ENCODE assay signal across 8 cellular contexts in the genomic region with DNA sequence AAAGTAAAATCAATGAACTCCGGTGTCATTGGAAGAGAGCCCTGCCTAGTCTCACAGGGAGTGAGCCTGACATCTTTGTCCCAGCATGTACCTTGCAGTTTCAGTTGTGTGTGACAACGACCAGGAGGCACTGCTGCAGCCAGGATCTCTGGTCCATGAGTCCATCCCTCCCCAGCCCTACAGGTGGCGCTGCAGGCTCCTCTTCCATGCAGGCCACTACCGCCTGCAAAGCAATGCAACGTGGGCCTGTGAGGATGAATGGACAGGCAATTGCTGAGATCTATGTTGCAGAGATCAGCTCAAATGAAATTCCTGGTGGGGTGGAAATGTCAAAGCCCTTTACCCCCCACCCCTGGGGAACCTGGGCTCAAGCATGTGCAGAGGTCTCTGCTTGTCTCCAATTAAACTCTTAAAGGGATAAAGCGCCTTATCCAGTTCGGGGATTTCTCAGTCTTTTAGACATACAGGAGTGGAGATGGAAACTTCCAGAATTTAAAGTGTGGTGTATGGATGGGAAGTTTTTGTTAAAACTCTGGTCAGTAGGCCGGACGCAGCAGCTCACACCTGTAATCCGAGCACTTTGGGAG. TPM values are rescaled to one million over a fixed set of nuclear protein-coding genes. Genes with fewer than 3 reads are reported as not detected.
DNase-seq lines count a peak whose midpoint lies in the region; ATAC-seq and TF ChIP-seq lines count a peak whose summit lies in the region.

No MANE protein-coding gene starts in this region.

- H3K4me2 ChIP-seq in PC-3 (ENCODE audit: low read length), result no peak overlapping the region

- H3K9me3 ChIP-seq in PC-3 (ENCODE audit: low read length) (no peaks in the 10 kb centered on the region), esophagus squamous epithelium (no peaks in the 10 kb centered on the region)

- H3K9me3 Mint-ChIP-seq in nephron, result no peaks in the 10 kb centered on the region

- H3K27ac ChIP-seq in PC-3 (ENCODE audit: low read length), result no peak overlapping the region
- no peak overlapping the region for H3K27ac ChIP-seq in esophagus squamous epithelium

- DNase-seq in BJ (ENCODE audit: low read depth) (peak; percentile 17), HT1080 (ENCODE audit: low read depth) (peak; percentile 82), PC-3 (peak; percentile 94), esophagus squamous epithelium (lab: John Stamatoyannopoulos, UW) (peak; percentile 18)
- DNase-seq in activated T-cell treated with anti-CD3 and anti-CD28 coated beads, Interleukin-2, amount 50 U/mL, for 1 hour, result peak; percentile 76
- DNase-seq in stimulated activated naive CD8-positive, alpha-beta T cell treated with anti-CD3 and anti-CD28 coated beads, Interleukin-15, Interleukin-2, amounts not matched to agents 100 U/mL and 50 U/mL, for 24 hours, result peak; percentile 88

- 44 to 52% methylated on average over 10 of the region's 10 CpGs for WGBS in esophagus squamous epithelium, 2 donors

- POLR2A ChIA-PET in BJ (lab: Charles Lee) (interaction anchor here (0.6 to 0.7 kb wide), 2 partner anchors 129 to 172 kb away, joined by 3 to 4 read pairs; no protein-coding TSS in a partner anchor), PC-3 (lab: Charles Lee; ENCODE audit: unreplicated experiment) (no interaction called here)

- H3K36me3 Mint-ChIP-seq in nephron (ENCODE audit: low read depth), result peaks cover 8% of the 10 kb centered on the region

- H3K27me3 ChIP-seq in BJ (ENCODE audit: control insufficient read depth, insufficient read depth, low read length) (no peaks in the 10 kb centered on the region), PC-3 (ENCODE audit: low read length) (no peaks in the 10 kb centered on the region), esophagus squamous epithelium (no peaks in the 10 kb centered on the region)

- no peaks in the 10 kb centered on the region for H3F3A ChIP-seq in PC-3 (ENCODE audit: low read length, unreplicated experiment)

- intact Hi-C loops in PC-3 (cut with micrococcal nuclease) (loop anchor here (1.0 to 2.0 kb wide), 3 partner anchors 60 to 491 kb away; partner anchors contain the start of gene DCP1A), esophagus squamous epithelium (cut with DNase I) (no loop called here)

- no peaks in the 10 kb centered on the region for H3K79me2 ChIP-seq in PC-3 (ENCODE audit: low read length)

- H3K4me1 ChIP-seq in PC-3 (ENCODE audit: insufficient read depth, low read length) (no peaks in the 10 kb centered on the region), esophagus squamous epithelium (peaks cover 0 to 8% (median 0%) of the 10 kb centered on the region in 3 donors)

- H3K27ac Mint-ChIP-seq in nephron, result no peak overlapping the region

- no peaks in the 10 kb centered on the region for H3K4me1 Mint-ChIP-seq in nephron

- no peaks in the 10 kb centered on the region for H4K20me1 ChIP-seq in PC-3 (ENCODE audit: low read length)

- H3K27me3 Mint-ChIP-seq in nephron (ENCODE audit: low read depth), result peaks cover 4% of the 10 kb centered on the region

- H3K9me2 ChIP-seq in PC-3 (replicated peaks; ENCODE audit: low read length), result no peaks in the 10 kb centered on the region

- TF ChIP-seq CTCF in BJ (IDR thresholded peaks at IDR 0.05; ENCODE audit: insufficient read depth, low read depth, low read length), result peak; percentile 98
- TF ChIP-seq CTCF in PC-3 (conservative IDR thresholded peaks at IDR 0.05; ENCODE audit: low read depth, low read length), result peak; percentile 97
- peak; percentile 74 to 92 (median 88) for TF ChIP-seq CTCF in esophagus squamous epithelium (IDR thresholded peaks at IDR 0.05)
- peak; percentile 77 to 91 (median 88) for TF ChIP-seq CTCF in nephron (IDR thresholded peaks at IDR 0.05; ENCODE audit: unreplicated experiment in 3 of 3)

- peak; percentile 91 for ATAC-seq in GM19372 (IDR thresholded peaks at IDR 0.05; ENCODE audit: low read depth, unreplicated experiment)
- ATAC-seq in PC-3, result peak; percentile 95
- peak; percentile 82 for ATAC-seq in stimulated activated naive CD8-positive, alpha-beta T cell treated with anti-CD3 and anti-CD28 coated beads, Interleukin-15, Interleukin-2, amounts not matched to agents 100 U/mL and 50 U/mL, for 24 hours

- TF ChIP-seq POLR2A in esophagus squamous epithelium (IDR thresholded peaks at IDR 0.05), result no peak

- CTCF ChIA-PET in BJ (lab: Yijun Ruan, JAX) (interaction anchor here (0.6 to 3.3 kb wide), 15 partner anchors 9 to 130 kb away, joined by 3 to 12 read pairs (median 3); no protein-coding TSS in a partner anchor), PC-3 (lab: Charles Lee) (interaction anchor here (0.6 to 1.0 kb wide), 4 partner anchors 64 to 163 kb away, joined by 3 to 4 read pairs (median 3); no protein-coding TSS in a partner anchor)

- H3K9ac ChIP-seq in PC-3 (ENCODE audit: low read length), result no peak overlapping the region

- no peak overlapping the region for H3K4me3 ChIP-seq in BJ (ENCODE audit: low read depth, low read length)
- H3K4me3 ChIP-seq in PC-3 (ENCODE audit: low read length), result no peak overlapping the region
- no peak overlapping the region for H3K4me3 ChIP-seq in esophagus squamous epithelium

- H3K36me3 ChIP-seq in BJ (ENCODE audit: control insufficient read depth, insufficient read depth, low read length) (peaks cover 19% of the 10 kb centered on the region), PC-3 (ENCODE audit: low read depth, low read length) (peaks cover 20% of the 10 kb centered on the region), esophagus squamous epithelium (peaks cover 10 to 27% (median 17%) of the 10 kb centered on the region in 3 donors)

- H3K4me3 Mint-ChIP-seq in nephron, result no peak overlapping the region

- peak overlapping the region; percentile 36; the same call in 1 of the 2 replicates for H2AFZ ChIP-seq in PC-3 (ENCODE audit: low read length)

- BruUV-seq in PC-3 (replicated peaks; lab: Mats Ljungman, UMichigan), result no TSS peak

RNA-seq across cellular contexts. Expression of gene TKT, which starts 35.8 kb away (rescaled TPM):
- 216 and 305 TPM in 2 replicates for polyA plus RNA-seq in BJ (2011; rRNA removed)
- 187 TPM in 2 replicates for polyA minus RNA-seq in BJ (2011; rRNA and poly(A)+ RNA removed)
- total RNA-seq in HT1080 (2014; rRNA removed; shearing (Covaris generic)), result 631 and 1,008 TPM in 2 replicates
- polyA plus RNA-seq in HT1080 (2015; cell fraction: cytosol; rRNA removed), result 538 and 610 TPM in 2 replicates
- polyA plus RNA-seq in HT1080 (2015; cell fraction: nucleus; rRNA removed), result 769 and 770 TPM in 2 replicates
- 380 and 486 TPM in 2 replicates for total RNA-seq in PC-3 (2014; rRNA removed)
- 100 to 1,000 TPM; 497 to 698 (median 627) TPM for total RNA-seq in esophagus squamous epithelium

RNA-seq across cellular contexts. Expression of gene PRKCD, which starts 59.0 kb away (rescaled TPM):
- polyA plus RNA-seq in BJ (2011; rRNA removed), result 24.2 and 33.5 TPM in 2 replicates
- 19.0 and 23.6 TPM in 2 replicates for polyA minus RNA-seq in BJ (2011; rRNA and poly(A)+ RNA removed)
- 5.5 and 7.4 TPM in 2 replicates for total RNA-seq in HT1080 (2014; rRNA removed; shearing (Covaris generic))
- 50.0 and 54.7 TPM in 2 replicates for polyA plus RNA-seq in HT1080 (2015; cell fraction: cytosol; rRNA removed)
- polyA plus RNA-seq in HT1080 (2015; cell fraction: nucleus; rRNA removed), result 62.3 and 71.9 TPM in 2 replicates
- total RNA-seq in PC-3 (2014; rRNA removed), result 7.8 and 18.7 TPM in 2 replicates
- total RNA-seq in esophagus squamous epithelium, result 10 to 100 TPM in 3 of 4 donors, 1 to 10 TPM in 1; 8.8 to 21.5 (median 20.1) TPM

Comparison
In these comparisons a context has a peak if more than half of its experiments do, and no peak if none do; other contexts are left out.
1. DNase-seq: peak in every context shown above with its lines; median percentile 94 in PC-3; 88 in stimulated activated naive CD8-positive, alpha-beta T cell treated with anti-CD3 and anti-CD28 coated beads, Interleukin-15, Interleukin-2, amounts not matched to agents 100 U/mL and 50 U/mL, for 24 hours; 82 in HT1080; 76 in activated T-cell treated with anti-CD3 and anti-CD28 coated beads, Interleukin-2, amount 50 U/mL, for 1 hour; 18 in esophagus squamous epithelium; 17 in BJ.